ENCODE assay signal across 12 cellular contexts in genomic region chr12:131103614-131104463, GRCh38.
DNase-seq lines count a peak whose midpoint lies in the region; ATAC-seq and TF ChIP-seq lines count a peak whose summit lies in the region.
"Had no signal": no experiment of that assay in that cellular context is flagged by ENCODE, and none has a peak within 500 bp of the region (broad histone marks: within the 10 kb centered on the region; RNA-seq: fewer than 3 reads in every experiment).

No MANE protein-coding gene starts in this region.

- H3K9me3 Mint-ChIP-seq in neural progenitor cell, result peaks cover 9% of the 10 kb centered on the region
- H3K9me3 Mint-ChIP-seq: activated naive CD4-positive, alpha-beta T cell treated with anti-CD3 and anti-CD28 coated beads, Interleukin-2, amount 50 U/mL, for 24 hours had no signal

- H3K4me3 ChIP-seq in neural progenitor cell, result no peak overlapping the region
- H3K4me3 ChIP-seq: suprapubic skin had no signal

- H3K4me1 ChIP-seq in neural progenitor cell, result peaks cover 18% of the 10 kb centered on the region

- H3K27ac Mint-ChIP-seq in neural progenitor cell, result peak overlapping the region; percentile 83
- H3K27ac Mint-ChIP-seq: activated naive CD4-positive, alpha-beta T cell treated with anti-CD3 and anti-CD28 coated beads, Interleukin-2, amount 50 U/mL, for 24 hours; IgD-negative memory B cell had no signal

- intact Hi-C loops in cardiac septum (cut with DNase I), result loop anchor here (10.0 kb wide), 1 partner anchor 721 kb away; the partner anchor contains the start of gene MMP17

- TF ChIP-seq CTCF in neural progenitor cell (IDR thresholded peaks at IDR 0.05), result no peak

- peak; percentile 35 for DNase-seq in activated CD8-positive, alpha-beta memory T cell treated with anti-CD3 and anti-CD28 coated beads for 24 hours
- DNase-seq in cardiac septum (ENCODE audit: low spot score), result peak; percentile 67
- DNase-seq in neural progenitor cell (ENCODE audit: low spot score), result peak; percentile 47
- DNase-seq in ureter (ENCODE audit: low spot score), result peak; percentile 37
- no peak for DNase-seq in foreskin melanocyte
- no peak for DNase-seq in NCI-H1092 (lab: John Stamatoyannopoulos, UW)
- DNase-seq: GF-D8 had no signal

- no peak overlapping the region for H3K27ac ChIP-seq in neural progenitor cell
- H3K27ac ChIP-seq: suprapubic skin had no signal

- H3K9ac ChIP-seq in neural progenitor cell, result no peak overlapping the region

- H3F3A ChIP-seq in neural progenitor cell (ENCODE audit: low read depth), result peaks cover 5% of the 10 kb centered on the region

- H3K4me1 Mint-ChIP-seq in neural progenitor cell, result peaks cover 31% of the 10 kb centered on the region

- H2AFZ ChIP-seq in neural progenitor cell (replicated peaks), result peak overlapping the region; percentile 82

- peak overlapping the region; percentile 27 for H3K4me2 ChIP-seq in neural progenitor cell

- H3K27me3 ChIP-seq in neural progenitor cell, result no peaks in the 10 kb centered on the region

- no peaks in the 10 kb centered on the region for H3K9me3 ChIP-seq in neural progenitor cell (ENCODE audit: low read depth)
- H3K9me3 ChIP-seq: suprapubic skin had no signal

- peaks cover 8% of the 10 kb centered on the region for H3K27me3 Mint-ChIP-seq in neural progenitor cell (ENCODE audit: insufficient read depth, low read depth)
- H3K27me3 Mint-ChIP-seq: activated naive CD4-positive, alpha-beta T cell treated with anti-CD3 and anti-CD28 coated beads, Interleukin-2, amount 50 U/mL, for 24 hours had no signal

- no peak for ATAC-seq in GM19397 (IDR thresholded peaks at IDR 0.05; ENCODE audit: unreplicated experiment)

- no peaks in the 10 kb centered on the region for H3K36me3 Mint-ChIP-seq in neural progenitor cell
- H3K36me3 Mint-ChIP-seq: activated naive CD4-positive, alpha-beta T cell treated with anti-CD3 and anti-CD28 coated beads, Interleukin-2, amount 50 U/mL, for 24 hours; IgD-negative memory B cell had no signal

- H3K4me3 Mint-ChIP-seq in neural progenitor cell, result no peak overlapping the region
- H3K4me3 Mint-ChIP-seq: IgD-negative memory B cell, neural crest cell had no signal

- no peaks in the 10 kb centered on the region for H3K36me3 ChIP-seq in neural progenitor cell
- H3K36me3 ChIP-seq: suprapubic skin had no signal

- H4K20me1 ChIP-seq in neural progenitor cell (ENCODE audit: low read depth), result no peaks in the 10 kb centered on the region

- no peaks in the 10 kb centered on the region for H3K79me2 ChIP-seq in neural progenitor cell (ENCODE audit: low read depth)

Comparison
In these comparisons a context has a peak if more than half of its experiments do, and no peak if none do; other contexts are left out.
1. DNase-seq: peak in activated CD8-positive, alpha-beta memory T cell treated with anti-CD3 and anti-CD28 coated beads for 24 hours (single experiment), cardiac septum (single experiment), neural progenitor cell (single experiment) and ureter (single experiment); none in foreskin melanocyte (single experiment) and NCI-H1092 (single experiment).